In genomic region chr7:151871189-151871735, GRCh38 we compare ENCODE assay signal across 18 cellular contexts. TPM values are rescaled to one million over a fixed set of nuclear protein-coding genes. Genes with fewer than 3 reads are reported as not detected.
DNase-seq lines count a peak whose midpoint lies in the region; ATAC-seq, FAIRE-seq and TF ChIP-seq lines count a peak whose summit lies in the region.
"Had no signal": no experiment of that assay in that cellular context is flagged by ENCODE, and none has a peak within 500 bp of the region (broad histone marks: within the 10 kb centered on the region; RNA-seq: fewer than 3 reads in every experiment).

No MANE protein-coding gene starts in this region.

- H4K91ac ChIP-seq in H1 (replicated peaks; ENCODE audit: insufficient read length, low read length): no peak overlapping the region

- TF ChIP-seq POLR2A in H1 (IDR thresholded peaks at IDR 0.05; ENCODE audit: control extremely low read depth in 1 of 2, low read depth in 2 of 2, low read length in 2 of 2): no peak
- TF ChIP-seq POLR2A in spleen (IDR thresholded peaks at IDR 0.05): no peak
- TF ChIP-seq POLR2A in tibial nerve (IDR thresholded peaks at IDR 0.05): no peak

- H4K5ac ChIP-seq in H1 (ENCODE audit: insufficient read length, low read depth, low read length): no peak overlapping the region

- no peaks in the 10 kb centered on the region for H3K79me1 ChIP-seq in H1 (ENCODE audit: low read depth, low read length)

- no peak overlapping the region for H2AK5ac ChIP-seq in H1 (ENCODE audit: low read depth, low read length)

- peak; percentile 10 for DNase-seq in left ventricle myocardium inferior
- DNase-seq in right atrium auricular region (ENCODE audit: low spot score): no peak
- no peak for DNase-seq in H1 (ENCODE audit: low read depth in 1 of 2, low spot score in 2 of 2)
- peak; percentile 32 for DNase-seq in spleen
- DNase-seq in tibial nerve (ENCODE audit: low spot score in 2 of 2): no peak
- DNase-seq in HuH-7 (ENCODE audit: low spot score): no peak
- DNase-seq: CD4-positive, CD25-positive, alpha-beta regulatory T cell; DMS53; GOT3; HFFc6; IMR-90; KG1 had no signal

- 0 out of 2 replicates have a peak overlapping the region, but pooled peaks have one; percentile 7 for H2BK12ac ChIP-seq in H1 (ENCODE audit: low read depth, low read length)

- peaks cover 2% of the 10 kb centered on the region for H3K27me3 ChIP-seq in left ventricle myocardium inferior (ENCODE audit: low read depth)
- no peaks in the 10 kb centered on the region for H3K27me3 ChIP-seq in right atrium auricular region
- peaks cover 0 to 3% (median 0%) of the 10 kb centered on the region in 4 experiments; a peak in 3 of 7 replicates for H3K27me3 ChIP-seq in H1 (replicated peaks in 1 of 4; ENCODE audit: control insufficient read depth in 3 of 4, extremely low read depth in 1 of 4, insufficient read depth in 3 of 4, low read length in 3 of 4)
- peaks cover 0 to 3% (median 0%) of the 10 kb centered on the region in 7 donors for H3K27me3 ChIP-seq in spleen (replicated peaks in 1 of 7)
- no peaks in the 10 kb centered on the region for H3K27me3 ChIP-seq in tibial nerve
- H3K27me3 ChIP-seq: BLaER1 treated with 17β-estradiol and CSF1 and Interleukin-3, amounts not matched to agents 10 nM and 100 nM had no signal

- no peak for ATAC-seq in HG02885 (IDR thresholded peaks at IDR 0.05; ENCODE audit: poor library complexity, unreplicated experiment)
- ATAC-seq: GM12878 had no signal

- H4K8ac ChIP-seq in H1 (ENCODE audit: extremely low read depth, insufficient read depth, low read length): no peak overlapping the region

- H4K20me1 ChIP-seq in H1 (replicated peaks in 1 of 2; ENCODE audit: control insufficient read depth in 1 of 2, insufficient read depth in 2 of 2, low read length in 2 of 2): no peaks in the 10 kb centered on the region

- H3K56ac ChIP-seq in H1 (replicated peaks; ENCODE audit: insufficient read length, low read depth, low read length): no peak overlapping the region

- intact Hi-C loops in left ventricle myocardium inferior (cut with micrococcal nuclease) (no loop called here), spleen (cut with DNase I; ENCODE audit: low total_unique reads) (loop anchor here (10.0 kb wide), 1 partner anchor 236 kb away; no protein-coding TSS in a partner anchor)

- no peak for TF ChIP-seq RAD21 in H1 (IDR thresholded peaks at IDR 0.05 in 1 of 2, conservative IDR thresholded peaks at IDR 0.05 in 1 of 2; ENCODE audit: low read depth in 2 of 2, low read length in 2 of 2)

- H3K4me3 ChIP-seq in left ventricle myocardium inferior: no peak overlapping the region
- H3K4me3 ChIP-seq in right atrium auricular region: no peak overlapping the region
- H3K4me3 ChIP-seq in H1 (ENCODE audit: extremely low read depth in 1 of 4, insufficient read depth in 2 of 4, low read depth in 3 of 4, low read length in 4 of 4): no peak overlapping the region
- no peak overlapping the region for H3K4me3 ChIP-seq in spleen
- no peak overlapping the region for H3K4me3 ChIP-seq in tibial nerve
- H3K4me3 ChIP-seq: BLaER1 treated with 17β-estradiol and CSF1 and Interleukin-3, amounts not matched to agents 10 nM and 100 nM; GM12878; HAP-1 had no signal

- H3K27ac ChIP-seq in left ventricle myocardium inferior (replicated peaks) (peak overlapping the region; percentile 52), right atrium auricular region (no peak overlapping the region), H1 (ENCODE audit: low read depth, low read length) (no peak overlapping the region), spleen (no peak overlapping the region), tibial nerve (no peak overlapping the region)
- H3K27ac ChIP-seq: BLaER1 treated with 17β-estradiol and CSF1 and Interleukin-3, amounts not matched to agents 10 nM and 100 nM; HL-60 had no signal

- H3K79me2 ChIP-seq in H1 (ENCODE audit: control insufficient read depth in 1 of 2, insufficient read depth in 2 of 2, low read length in 2 of 2): no peaks in the 10 kb centered on the region

- H3K4me1 ChIP-seq in left ventricle myocardium inferior (peaks cover 81% of the 10 kb centered on the region), right atrium auricular region (peaks cover 0 to 55% of the 10 kb centered on the region in 2 donors), H1 (replicated peaks in 1 of 4; ENCODE audit: control insufficient read depth in 3 of 4, insufficient read depth in 4 of 4, low read length in 3 of 4) (peaks cover 0 to 10% (median 3%) of the 10 kb centered on the region in 4 experiments; a peak in 6 of 7 replicates), spleen (peaks cover 0 to 59% (median 17%) of the 10 kb centered on the region in 6 donors), tibial nerve (peaks cover 0 to 66% (median 17%) of the 10 kb centered on the region in 4 donors)
- H3K4me1 ChIP-seq: HAP-1 had no signal

- H2BK5ac ChIP-seq in H1 (ENCODE audit: low read depth, low read length): no peak overlapping the region

- H3K36me3 ChIP-seq in left ventricle myocardium inferior: no peaks in the 10 kb centered on the region
- no peaks in the 10 kb centered on the region for H3K36me3 ChIP-seq in right atrium auricular region
- H3K36me3 ChIP-seq in H1 (ENCODE audit: control insufficient read depth in 2 of 4, insufficient read depth in 4 of 4, low read length in 3 of 4): no peaks in the 10 kb centered on the region
- H3K36me3 ChIP-seq in spleen: peaks cover 0 to 4% (median 0%) of the 10 kb centered on the region in 6 donors
- no peaks in the 10 kb centered on the region for H3K36me3 ChIP-seq in tibial nerve
- H3K36me3 ChIP-seq: BLaER1 treated with 17β-estradiol and CSF1 and Interleukin-3, amounts not matched to agents 10 nM and 100 nM; HAP-1 had no signal

- peaks cover 8% of the 10 kb centered on the region; the same call in 1 of the 2 replicates for H3K23me2 ChIP-seq in H1 (ENCODE audit: low read depth, low read length)

- no peak overlapping the region for H2BK15ac ChIP-seq in H1 (ENCODE audit: low read length)

- TF ChIP-seq CTCF in left ventricle myocardium inferior (IDR thresholded peaks at IDR 0.05; ENCODE audit: borderline replicate concordance): no peak
- no peak for TF ChIP-seq CTCF in right atrium auricular region (IDR thresholded peaks at IDR 0.05)
- TF ChIP-seq CTCF in H1 (IDR thresholded peaks at IDR 0.05; ENCODE audit: control extremely low read depth in 1 of 3, insufficient read depth in 1 of 3, low read depth in 1 of 3, low read length in 3 of 3): no peak
- TF ChIP-seq CTCF in spleen (IDR thresholded peaks at IDR 0.05 in 8 of 11, conservative IDR thresholded peaks at IDR 0.05 in 3 of 11): no peak
- TF ChIP-seq CTCF in tibial nerve (IDR thresholded peaks at IDR 0.05): no peak

- no peak overlapping the region for H3K14ac ChIP-seq in H1 (ENCODE audit: insufficient read length)

- no peak overlapping the region for H3K18ac ChIP-seq in H1 (ENCODE audit: extremely low read depth, low read length)

- no peak overlapping the region for H3K4ac ChIP-seq in H1 (replicated peaks; ENCODE audit: insufficient read length, low read depth, low read length)

- H2AFZ ChIP-seq in H1 (ENCODE audit: low read length): no peak overlapping the region

- H3K9ac ChIP-seq in H1 (replicated peaks in 1 of 4; ENCODE audit: extremely low read depth in 1 of 4, low read depth in 3 of 4, low read length in 3 of 4): no peak overlapping the region
- H3K9ac ChIP-seq: BLaER1 treated with 17β-estradiol and CSF1 and Interleukin-3, amounts not matched to agents 10 nM and 100 nM had no signal

- no peak overlapping the region for H3K23ac ChIP-seq in H1 (ENCODE audit: insufficient read length)

- H3K9me3 ChIP-seq in left ventricle myocardium inferior (replicated peaks) (no peaks in the 10 kb centered on the region), right atrium auricular region (no peaks in the 10 kb centered on the region), H1 (ENCODE audit: insufficient read depth in 2 of 2, low read depth in 1 of 2, low read length in 1 of 2) (no peaks in the 10 kb centered on the region), spleen (no peaks in the 10 kb centered on the region), tibial nerve (no peaks in the 10 kb centered on the region)
- H3K9me3 ChIP-seq: BLaER1 treated with 17β-estradiol and CSF1 and Interleukin-3, amounts not matched to agents 10 nM and 100 nM; HAP-1 had no signal

- no peak overlapping the region for H3K4me2 ChIP-seq in H1 (ENCODE audit: insufficient read depth in 1 of 2, low read depth in 2 of 2, low read length in 2 of 2)

- no peak for TF ChIP-seq EP300 in H1 (IDR thresholded peaks at IDR 0.05; ENCODE audit: borderline replicate concordance in 1 of 2, low read depth in 2 of 2, low read length in 2 of 2)
- TF ChIP-seq EP300 in tibial nerve (IDR thresholded peaks at IDR 0.05): no peak

- FAIRE-seq in H1 (lab: Jason Lieb, UNC): no peak
- FAIRE-seq: GM12878, GM18507 had no signal

- no peak overlapping the region for H2BK20ac ChIP-seq in H1 (ENCODE audit: low read length)

- no peak overlapping the region for H2BK120ac ChIP-seq in H1 (replicated peaks; ENCODE audit: low read depth, low read length)

- CTCF ChIA-PET in H1 (lab: Charles Lee; ENCODE audit: partially characterized antibody): interaction anchor here (0.8 to 3.5 kb wide), 5 partner anchors 11 to 276 kb away, joined by 3 to 22 read pairs (median 4); no protein-coding TSS in a partner anchor

- POLR2A ChIA-PET in H1 (lab: Charles Lee; ENCODE audit: partially characterized antibody): no interaction called here

- 90% methylated on average over 13 of the region's 13 CpGs; no CpG with 5 or more reads in 1 of the 2 experiments for WGBS in H1 (ENCODE audit: extremely low coverage in 1 of 2, insufficient coverage in 1 of 2, insufficient read length in 1 of 2, insufficient replicate concordance in 2 of 2, low coverage in 1 of 2, low lambda C conversion rate in 2 of 2, missing lambda C conversion rate in 1 of 2), 2 experiments
- 93 to 96% (median 95%) methylated on average over 13 of the region's 13 CpGs for WGBS in spleen, 5 donors
- WGBS in tibial nerve, 2 donors: 92 to 95% methylated on average over 13 of the region's 13 CpGs

TF ChIP-seq in H1, 55 proteins besides CTCF, POLR2A, EP300 and RAD21 (continues in another document):
- TF ChIP-seq GABPA (IDR thresholded peaks at IDR 0.05; ENCODE audit: borderline replicate concordance, insufficient read depth, low read length): no peak
- no peak for TF ChIP-seq CREB1 (IDR thresholded peaks at IDR 0.05)

RNA-seq across cellular contexts. Expression of gene PRKAG2, which starts 5.7 kb away (rescaled TPM):
- total RNA-seq in left ventricle myocardium inferior (130 TPM), right atrium auricular region (100 to 1,000 TPM; 133 to 177 TPM), spleen (10 to 100 TPM; 25.6 to 50.9 (median 41.3) TPM), tibial nerve (10 to 100 TPM; 24.5 to 82.6 (median 38.3) TPM)
- total RNA-seq in H1 (2021; fragmentation: NEBNext Ultra II Directional; extraction: Animal tissue kit (Norgen Biotek cat#: 25700)): 18.1 and 21.2 TPM in 2 replicates
- polyA plus RNA-seq in H1 (2011; rRNA removed) (5.4 and 7.5 TPM in 2 replicates), spleen (10 to 100 TPM; 15.8 to 31.4 (median 18.3) TPM)
- 10.7 TPM for polyA plus RNA-seq in H1 (2011; cell fraction: cytosol; rRNA removed)
- 4.9 TPM for polyA plus RNA-seq in H1 (2011; cell fraction: nucleus; rRNA removed)
- polyA plus RNA-seq in H1 (2012, experiment 1 of 2): 10.7 to 13.6 TPM (median 12.0 TPM) in 4 replicates
- 5.8 TPM for polyA plus RNA-seq in H1 (2012, experiment 2 of 2)
- polyA plus RNA-seq in H1 (2013, experiment 1 of 2): 14.0 TPM
- 13.6 TPM for polyA plus RNA-seq in H1 (2013, experiment 2 of 2)
- 5.3 and 7.7 TPM in 2 replicates for polyA minus RNA-seq in H1 (2011; rRNA and poly(A)+ RNA removed)
- polyA minus RNA-seq in H1 (2011; cell fraction: cytosol; rRNA and poly(A)+ RNA removed): 3.5 TPM
- polyA minus RNA-seq in H1 (2011; cell fraction: nucleus; rRNA and poly(A)+ RNA removed): 6.3 TPM

Comparison
In these comparisons a context has a peak if more than half of its experiments do, and no peak if none do; other contexts are left out.
1. DNase-seq: peak in left ventricle myocardium inferior (single experiment) and spleen (single experiment); none in right atrium auricular region (single experiment), H1 (0 of 2), tibial nerve (0 of 2) and HuH-7 (single experiment).